8 cellular contexts compared by ENCODE assay signal in the genomic region with DNA sequence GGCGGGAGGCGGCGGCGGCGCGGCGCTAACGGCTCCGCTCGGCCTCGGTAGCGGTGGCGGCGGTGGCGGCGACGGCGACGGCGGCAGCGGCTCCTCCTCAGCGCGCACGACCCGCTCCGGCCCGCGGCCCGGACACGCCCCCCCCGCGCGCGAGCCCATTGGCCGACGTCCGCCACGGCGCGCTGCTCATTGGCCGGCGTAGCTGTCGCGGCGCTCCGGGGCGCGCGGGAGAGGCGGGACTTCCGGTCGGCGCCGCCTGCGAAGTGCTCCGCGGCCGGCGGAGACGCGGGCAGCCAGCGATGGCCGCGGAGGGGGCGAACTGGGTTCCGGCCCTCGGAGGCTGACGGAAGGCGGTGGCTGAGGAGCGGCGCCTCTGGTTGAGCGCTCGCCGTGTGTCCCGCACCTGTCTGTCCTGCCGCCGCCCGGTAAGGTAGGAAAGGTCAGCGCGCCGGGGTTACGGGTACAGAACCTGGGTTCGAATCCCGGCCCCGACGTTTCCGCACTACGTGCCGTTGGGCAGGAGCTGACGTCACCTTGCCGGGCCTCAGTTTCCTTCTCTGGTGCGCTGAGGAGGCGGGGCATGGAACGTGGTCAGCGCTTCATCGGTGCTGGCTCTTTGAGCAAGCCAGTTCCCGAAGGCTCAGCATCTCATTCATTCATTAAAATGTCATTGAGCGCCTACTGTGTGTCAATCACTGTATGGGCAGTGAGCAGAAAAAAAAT. TPM values are rescaled to one million over a fixed set of nuclear protein-coding genes. Genes with fewer than 3 reads are reported as not detected.
DNase-seq lines count a peak whose midpoint lies in the region; TF ChIP-seq lines count a peak whose summit lies in the region.

Gene ELAVL1 (minus strand): TSS at position 108 of the 723 bp plus-strand sequence. CDS start 13,826 bp downstream, outside the sequence.

- H3K27me3 ChIP-seq in cardiac muscle cell = no peaks in the 10 kb centered on the region
- H3K27me3 ChIP-seq in tibial nerve = no peaks in the 10 kb centered on the region

- DNase-seq in GM03348 (ENCODE audit: low spot score) (peak; percentile 99), HFF-Myc (ENCODE audit: extremely low read depth, low read depth) (peak; percentile 39), NCI-H1092 (lab: John Stamatoyannopoulos, UW) (peak; percentile 85), SW480 (ENCODE audit: low spot score) (peak; percentile 87), cardiac muscle cell (ENCODE audit: low read depth in 1 of 2, low spot score in 1 of 2) (peak; percentile 94 to 96), pons (ENCODE audit: low spot score) (peak; percentile 67), tibial nerve (ENCODE audit: low spot score in 2 of 2) (peak; percentile 77 to 84)
- peak; percentile 79 for DNase-seq in activated naive CD8-positive, alpha-beta T cell treated with anti-CD3 and anti-CD28 coated beads, Interleukin-2, amount 50 U/mL, for 16 hours (ENCODE audit: low read depth, low spot score)

- H3K9me3 ChIP-seq in cardiac muscle cell (ENCODE audit: low read depth) (no peaks in the 10 kb centered on the region), tibial nerve (no peaks in the 10 kb centered on the region)

- H3K36me3 ChIP-seq in cardiac muscle cell (no peaks in the 10 kb centered on the region), tibial nerve (peaks cover 0 to 12% (median 0%) of the 10 kb centered on the region in 3 donors)

- 0% methylated on average over 41 to 87 of the region's 98 CpGs for WGBS in tibial nerve, 2 donors

- peak in 1 of 2 donors; percentile 57 for TF ChIP-seq POLR2A in tibial nerve (IDR thresholded peaks at IDR 0.05)

- TF ChIP-seq CTCF in HFF-Myc (IDR thresholded peaks at IDR 0.05; ENCODE audit: low read depth, low read length, missing control alignments) = no peak
- TF ChIP-seq CTCF in cardiac muscle cell (IDR thresholded peaks at IDR 0.05; ENCODE audit: low read depth, low read length) = no peak
- peak in 2 of 5 experiments; percentile 7 to 34 for TF ChIP-seq CTCF in tibial nerve (IDR thresholded peaks at IDR 0.05)

- H3K4me3 ChIP-seq in HFF-Myc (replicated peaks; ENCODE audit: low read depth, low read length) (peak within 1 kb of the TSS; percentile 83), cardiac muscle cell (peak within 1 kb of the TSS; percentile 86), tibial nerve (peak within 1 kb of the TSS; percentile 68 to 95 (median 81))

- TF ChIP-seq EP300 in tibial nerve (IDR thresholded peaks at IDR 0.05) = peak in 1 of 2 donors; percentile 13

- H3K27ac ChIP-seq in cardiac muscle cell (peak within 1 kb of the TSS; percentile 95), tibial nerve (peak within 1 kb of the TSS; percentile 15 to 91 (median 83))

- H3K4me1 ChIP-seq in cardiac muscle cell (ENCODE audit: low read depth) (peaks cover 16% of the 10 kb centered on the region), tibial nerve (peaks cover 0 to 54% (median 39%) of the 10 kb centered on the region in 4 donors)

RNA-seq across cellular contexts. Expression of gene ELAVL1, which starts in this region (rescaled TPM):
- 62.2 and 66.5 TPM in 2 replicates for total RNA-seq in cardiac muscle cell
- polyA plus RNA-seq in cardiac muscle cell = 104 and 137 TPM in 2 replicates
- total RNA-seq in tibial nerve = 10 to 100 TPM; 25.8 to 36.4 (median 27.7) TPM

Comparison
In these comparisons a context has a peak if more than half of its experiments do, and no peak if none do; other contexts are left out.
1. Peak in every context shown above with its lines: DNase-seq, H3K4me3 ChIP-seq and H3K27ac ChIP-seq.
2. DNase-seq: peak in every context shown above with its lines; median percentile 99 in GM03348; 95 in cardiac muscle cell; 87 in SW480; 85 in NCI-H1092; 80 in tibial nerve; 79 in activated naive CD8-positive, alpha-beta T cell treated with anti-CD3 and anti-CD28 coated beads, Interleukin-2, amount 50 U/mL, for 16 hours; 67 in pons; 39 in HFF-Myc.